Comparison of ENCODE assay signal across 2 cellular contexts in the genomic region with DNA sequence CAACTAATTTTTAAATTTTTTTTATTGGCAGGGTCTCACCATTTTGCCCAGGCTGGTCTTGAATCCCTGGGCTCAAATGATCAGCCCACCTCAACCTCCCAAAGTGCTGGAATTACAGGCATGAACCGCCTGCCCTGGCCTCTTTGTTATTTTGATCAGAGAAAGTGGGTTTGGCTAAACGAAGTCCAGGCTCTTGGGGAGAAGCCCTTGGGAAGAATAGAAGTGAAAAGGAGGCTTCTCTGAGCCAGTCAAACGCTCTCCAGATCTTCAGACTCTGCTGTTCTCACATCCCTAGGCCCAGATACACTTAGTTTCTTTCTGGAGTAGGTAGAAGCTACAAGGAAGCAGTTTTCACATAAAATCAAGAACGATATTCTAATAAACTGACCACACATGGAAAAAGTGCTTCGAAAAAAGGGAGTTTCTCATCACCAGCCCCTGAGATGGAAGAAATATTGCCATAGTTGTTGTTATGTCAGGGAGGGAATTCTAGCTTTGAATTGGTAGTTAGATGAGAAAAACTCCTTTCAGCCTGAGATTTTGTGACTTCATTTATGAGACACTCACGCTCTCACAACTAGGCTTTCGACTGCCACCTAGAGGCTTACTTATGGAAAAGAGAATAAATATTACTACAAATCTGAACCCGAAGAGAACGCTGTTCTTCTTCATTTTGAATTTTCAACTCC.
A peak's percentile ranks its signal among the peaks of the same experiment; 100 is the strongest.
TF ChIP-seq lines count a peak whose summit lies in the region.

No MANE protein-coding gene starts in this region.

TF ChIP-seq in SK-N-SH treated with all-trans-retinoic acid at 6 μM for 48 hours, 23 proteins besides CTCF, POLR2A, EP300 and RAD21 (continued from another document):
- TF ChIP-seq ZNF70 (CRISPR knock-in tag; IDR thresholded peaks at IDR 0.05), result peak; percentile 66; the same call in 1 of the 2 replicates

TF ChIP-seq in H1, 55 proteins besides CTCF, POLR2A, EP300 and RAD21 (continued from another document):
- TF ChIP-seq SIX5 (IDR thresholded peaks at IDR 0.05; ENCODE audit: low read depth, low read length) (no peak), RXRA (IDR thresholded peaks at IDR 0.05; ENCODE audit: insufficient read depth, low read depth, low read length) (no peak), SRF (IDR thresholded peaks at IDR 0.05; ENCODE audit: low read depth, low read length) (no peak), RNF2 (IDR thresholded peaks at IDR 0.05; ENCODE audit: borderline replicate concordance, low read depth, low read length, missing control alignments, poor library complexity, severe bottlenecking) (no peak), KDM1A (IDR thresholded peaks at IDR 0.05; ENCODE audit: borderline replicate concordance, low read length) (no peak), EZH2 (IDR thresholded peaks at IDR 0.05; ENCODE audit: low read depth, low read length, severe bottlenecking) (no peak), ASH2L (IDR thresholded peaks at IDR 0.05; ENCODE audit: low read length) (peak; percentile 37), HDAC2 (IDR thresholded peaks at IDR 0.05; ENCODE audit: borderline replicate concordance in 1 of 2, low read depth in 2 of 2, low read length in 2 of 2) (no peak), TAF7 (optimal IDR thresholded peaks at IDR 0.05; ENCODE audit: borderline replicate concordance, low read depth, low read length) (no peak), MAFK (IDR thresholded peaks at IDR 0.05; ENCODE audit: low read depth, low read length) (no peak), PHF8 (conservative IDR thresholded peaks at IDR 0.05; ENCODE audit: low read depth, low read length) (no peak), EGR1 (IDR thresholded peaks at IDR 0.05; ENCODE audit: borderline replicate concordance, low read depth, low read length) (no peak), FOSL1 (IDR thresholded peaks at IDR 0.05; ENCODE audit: insufficient read depth, low read depth, low read length) (no peak), TBP (IDR thresholded peaks at IDR 0.05; ENCODE audit: low read depth, low read length) (peak; percentile 31; the same call in 1 of the 2 replicates), TAF1 (IDR thresholded peaks at IDR 0.05; ENCODE audit: low read depth, low read length) (peak; percentile 33; the same call in 1 of the 2 replicates), GABPA (IDR thresholded peaks at IDR 0.05; ENCODE audit: borderline replicate concordance, insufficient read depth, low read length) (no peak), CHD1 (IDR thresholded peaks at IDR 0.05; ENCODE audit: low read depth, low read length) (0 out of 2 replicates have a peak, but pooled peaks have one; percentile 49), NRF1 (IDR thresholded peaks at IDR 0.05; ENCODE audit: low read depth, low read length) (no peak)
- TF ChIP-seq, protein P1, sequence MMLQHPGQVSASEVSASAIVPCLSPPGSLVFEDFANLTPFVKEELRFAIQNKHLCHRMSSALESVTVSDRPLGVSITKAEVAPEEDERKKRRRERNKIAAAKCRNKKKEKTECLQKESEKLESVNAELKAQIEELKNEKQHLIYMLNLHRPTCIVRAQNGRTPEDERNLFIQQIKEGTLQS (IDR thresholded peaks at IDR 0.05; ENCODE audit: insufficient read depth, low read depth, low read length), result no peak
